In the genomic region with DNA sequence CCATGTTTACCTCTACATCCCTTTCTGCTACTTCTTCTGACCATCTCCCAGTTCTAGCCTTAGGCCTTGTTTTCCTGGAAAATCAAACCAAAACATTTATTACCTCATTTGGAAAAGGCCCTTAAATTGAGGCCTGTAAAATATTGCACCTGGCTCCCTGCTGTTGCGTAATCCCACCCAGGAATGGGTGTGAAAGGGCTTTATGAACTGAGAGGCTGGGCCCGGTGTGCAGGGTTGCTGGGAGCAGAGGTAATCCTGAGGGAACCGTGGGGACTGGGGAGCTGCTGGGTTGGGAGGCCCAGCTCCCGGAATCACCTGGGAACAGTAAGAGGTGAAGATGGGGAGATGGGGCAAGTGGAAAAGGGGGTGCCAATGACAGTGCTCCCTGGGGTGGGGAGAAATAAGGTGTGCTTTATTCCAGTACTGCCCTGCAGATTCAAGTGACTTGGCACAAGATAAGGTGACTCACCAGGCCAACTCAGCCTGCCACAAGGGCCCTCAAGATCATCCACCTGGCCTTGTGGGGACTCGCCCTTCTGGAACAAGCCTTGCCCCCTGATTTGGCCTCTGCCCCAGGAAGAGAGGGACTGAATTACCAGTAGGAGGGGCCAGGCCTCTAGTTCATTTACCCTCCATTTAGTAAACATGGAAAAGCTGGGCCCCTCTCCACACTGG, we compare ENCODE assay signal across 15 cellular contexts. TPM values are rescaled to one million over a fixed set of nuclear protein-coding genes. Genes with fewer than 3 reads are reported as not detected.
A peak's percentile ranks its signal among the peaks of the same experiment; 100 is the strongest.
DNase-seq lines count a peak whose midpoint lies in the region; ATAC-seq and TF ChIP-seq lines count a peak whose summit lies in the region.
"Had no signal": no experiment of that assay in that cellular context is flagged by ENCODE, and none has a peak within 500 bp of the region (broad histone marks: within the 10 kb centered on the region; RNA-seq: fewer than 3 reads in every experiment).

No MANE protein-coding gene starts in this region.

- H3K27ac ChIP-seq in HCT116 (ENCODE audit: low read depth, low read length), result peak overlapping the region; percentile 57
- H3K27ac ChIP-seq in sigmoid colon, result no peak overlapping the region
- H3K27ac ChIP-seq: WERI-Rb-1 had no signal

- no TSS peak for BruUV-seq in HCT116 (replicated peaks; lab: Mats Ljungman, UMichigan)

- peak overlapping the region; percentile 43 for H3K4me2 ChIP-seq in HCT116 (ENCODE audit: low read length)

- H3K4me3 ChIP-seq in HCT116 (replicated peaks in 1 of 2; ENCODE audit: low read depth in 1 of 2, low read length in 2 of 2) (no peak overlapping the region), sigmoid colon (no peak overlapping the region)

- no peak for TF ChIP-seq EP300 in sigmoid colon (IDR thresholded peaks at IDR 0.05)

- no peak overlapping the region for H2AFZ ChIP-seq in HCT116 (ENCODE audit: low read depth, low read length, poor library complexity, severe bottlenecking)

- H3K9me2 ChIP-seq in HCT116 (ENCODE audit: insufficient read depth), result no peaks in the 10 kb centered on the region

- POLR2A ChIA-PET in HCT116 (lab: Charles Lee), result no interaction called here

- no peak for TF ChIP-seq CTCF in HCT116 (IDR thresholded peaks at IDR 0.05 in 2 of 3, conservative IDR thresholded peaks at IDR 0.05 in 1 of 3; ENCODE audit: borderline replicate concordance in 1 of 3, insufficient read depth in 1 of 3, low read depth in 2 of 3, low read length in 2 of 3)
- TF ChIP-seq CTCF in sigmoid colon (IDR thresholded peaks at IDR 0.05), result no peak

- intact Hi-C loops in HCT116 (cut with micrococcal nuclease), result no loop called here
- intact Hi-C loops in sigmoid colon (cut with DNase I), result no loop called here

- no peaks in the 10 kb centered on the region for H4K20me1 ChIP-seq in HCT116 (ENCODE audit: insufficient read depth)

- RAD21 ChIA-PET in HCT116 (lab: Charles Lee; ENCODE audit: low non-redundant PET in 1 of 2, low total read pairs in 2 of 2, uncharacterized antibody in 2 of 2, unreplicated experiment in 2 of 2), result interaction anchor here in 1 of 2 experiments (1.1 kb wide), 1 partner anchor 118 kb away, joined by 4 read pairs; no protein-coding TSS in a partner anchor

- no peaks in the 10 kb centered on the region for H3K79me2 ChIP-seq in HCT116 (ENCODE audit: insufficient read depth, low read length)

- peak; percentile 68 for ATAC-seq in HCT116
- peak; percentile 88 for ATAC-seq in esophagus mucosa
- no peak for ATAC-seq in GM18498 (IDR thresholded peaks at IDR 0.05; ENCODE audit: unreplicated experiment)
- ATAC-seq in HG02642 (IDR thresholded peaks at IDR 0.05; ENCODE audit: poor library complexity, unreplicated experiment), result no peak
- ATAC-seq: CD8-positive, alpha-beta T cell had no signal

- peak overlapping the region; percentile 25; the same call in 1 of the 2 replicates for H3K9ac ChIP-seq in HCT116 (ENCODE audit: low read length)

- H3K36me3 ChIP-seq in HCT116 (ENCODE audit: control insufficient read depth in 1 of 2, insufficient read depth in 2 of 2, low read length in 2 of 2) (no peaks in the 10 kb centered on the region), sigmoid colon (no peaks in the 10 kb centered on the region)
- H3K36me3 ChIP-seq: WERI-Rb-1 had no signal

- H3K9me3 ChIP-seq in HCT116 (ENCODE audit: control insufficient read depth in 1 of 2, insufficient read depth in 1 of 2, low read depth in 1 of 2, low read length in 2 of 2), result no peaks in the 10 kb centered on the region
- no peaks in the 10 kb centered on the region for H3K9me3 ChIP-seq in sigmoid colon

- WGBS in sigmoid colon, 2 donors, result 16 to 68% methylated on average over 5 of the region's 5 CpGs

- no peaks in the 10 kb centered on the region for H3K27me3 ChIP-seq in HCT116 (ENCODE audit: insufficient read depth, low read length)
- H3K27me3 ChIP-seq in sigmoid colon, result no peaks in the 10 kb centered on the region

- CTCF ChIA-PET in HCT116 (lab: Charles Lee), result no interaction called here

- no peak for TF ChIP-seq RAD21 in HCT116 (IDR thresholded peaks at IDR 0.05; ENCODE audit: low read depth)

- DNase-seq in HCT116 (ENCODE audit: low read depth, low spot score) (no peak), NCI-H2196 treated with DMSO at 0.1 percent for 48 hours (lab: John Stamatoyannopoulos, UW; ENCODE audit: unreplicated experiment) (peak; percentile 72), sigmoid colon (peak; percentile 49), NK-92 (lab: John Stamatoyannopoulos, UW; ENCODE audit: unreplicated experiment) (no peak), D341Med (ENCODE audit: low spot score) (no peak)
- DNase-seq: activated T-cell treated with anti-CD3 and anti-CD28 coated beads, Interleukin-2, amount 50 U/mL, for 48 hours; CD8-positive, alpha-beta T cell; effector CD8-positive, alpha-beta T cell; NCI-H1105; NCI-H69; WERI-Rb-1 had no signal

- TF ChIP-seq POLR2A in HCT116 (IDR thresholded peaks at IDR 0.05; ENCODE audit: borderline replicate concordance, extremely low read depth, insufficient read depth, insufficient read length) (no peak), sigmoid colon (IDR thresholded peaks at IDR 0.05) (no peak)

- H3K4me1 ChIP-seq in HCT116 (ENCODE audit: control insufficient read depth in 1 of 2, insufficient read depth in 2 of 2, low read length in 2 of 2) (peaks cover 3 to 25% of the 10 kb centered on the region in 2 experiments), sigmoid colon (no peaks in the 10 kb centered on the region)

TF ChIP-seq in HCT116, 20 proteins besides CTCF, POLR2A, EP300 and RAD21:
- TF ChIP-seq FOSL1 (IDR thresholded peaks at IDR 0.05; ENCODE audit: low read depth) (peak; percentile 63), ELF1 (IDR thresholded peaks at IDR 0.05; ENCODE audit: borderline replicate concordance, low read depth) (no peak), POLR2AphosphoS5 (IDR thresholded peaks at IDR 0.05; ENCODE audit: low read depth, low read length) (peak; percentile 9; the same call in 1 of the 2 replicates), SP1 (IDR thresholded peaks at IDR 0.05; ENCODE audit: low read depth) (no peak), CEBPB (IDR thresholded peaks at IDR 0.05; ENCODE audit: low read depth) (peak; percentile 98), JUND (IDR thresholded peaks at IDR 0.05) (peak; percentile 59), ATF3 (IDR thresholded peaks at IDR 0.05) (no peak), EGR1 (IDR thresholded peaks at IDR 0.05; ENCODE audit: low read depth) (no peak)
- TF ChIP-seq, protein P1, sequence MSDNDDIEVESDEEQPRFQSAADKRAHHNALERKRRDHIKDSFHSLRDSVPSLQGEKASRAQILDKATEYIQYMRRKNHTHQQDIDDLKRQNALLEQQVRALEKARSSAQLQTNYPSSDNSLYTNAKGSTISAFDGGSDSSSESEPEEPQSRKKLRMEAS (IDR thresholded peaks at IDR 0.05), result peak; percentile 25
TF ChIP-seq in HCT116: peak in this region for 5.

RNA-seq across cellular contexts. Expression of gene KCNK5, which starts 44.2 kb away (rescaled TPM):
- total RNA-seq in HCT116 (2021; ENCODE audit: unreplicated experiment) (9.5 TPM), esophagus mucosa (5.1 TPM), sigmoid colon (1 to 10 TPM; 3.0 to 7.5 (median 4.9) TPM)
- polyA plus RNA-seq in HCT116 (2012), result 6.4 and 8.3 TPM in 2 replicates
- 10 to 100 TPM in 1 of 3 donors, 1 to 10 TPM in 2; 8.4 to 26.9 (median 8.6) TPM for polyA plus RNA-seq in sigmoid colon
- total RNA-seq: osteocyte had no signal

Comparison
In these comparisons a context has a peak if more than half of its experiments do, and no peak if none do; other contexts are left out.
1. ATAC-seq: peak in HCT116 (single experiment) and esophagus mucosa (single experiment); none in GM18498 (single experiment) and HG02642 (single experiment).
2. DNase-seq: peak in NCI-H2196 treated with DMSO at 0.1 percent for 48 hours (single experiment) and sigmoid colon (single experiment); none in HCT116 (single experiment), NK-92 (single experiment) and D341Med (single experiment).